Comparison of ENCODE assay signal across 12 cellular contexts in the genomic region with DNA sequence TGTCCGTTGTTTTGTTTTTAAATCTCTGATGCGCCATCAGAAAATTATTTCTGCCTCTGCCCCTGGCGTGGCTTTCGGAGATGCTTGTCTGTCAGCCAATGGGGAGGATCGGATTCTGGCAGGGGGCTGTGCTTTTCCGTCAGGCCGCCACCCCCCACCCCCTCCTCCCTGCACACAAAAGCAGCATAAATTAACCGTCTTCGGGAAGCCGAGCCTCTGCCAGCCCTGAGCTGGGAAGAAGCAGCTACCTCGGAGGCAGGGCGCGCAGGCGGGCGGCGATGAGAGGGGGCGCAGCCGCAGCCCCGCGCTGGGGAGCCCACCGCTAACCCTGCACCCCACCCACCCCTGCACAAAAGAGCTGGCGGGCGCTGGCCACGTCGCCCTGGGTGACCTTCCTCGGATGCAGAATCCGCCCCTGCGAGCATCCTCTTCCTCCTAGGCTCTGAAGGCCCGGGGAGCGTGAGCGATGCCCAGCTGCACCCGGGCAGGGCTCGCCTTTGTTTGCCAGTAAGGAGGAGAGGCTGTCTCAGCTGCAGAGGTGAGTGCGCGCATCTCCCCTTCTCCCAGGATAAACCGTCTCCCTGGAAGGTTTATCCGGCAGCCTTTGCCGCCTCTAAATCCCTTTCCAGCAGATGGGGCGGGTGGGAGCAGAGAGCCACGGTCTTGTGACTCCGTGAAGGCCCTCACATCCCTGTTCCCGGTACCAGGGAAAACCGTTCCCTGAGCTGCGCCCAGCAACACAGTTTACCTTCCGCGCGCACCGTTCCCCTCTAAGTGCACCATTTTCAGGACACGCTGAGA. TPM values are rescaled to one million over a fixed set of nuclear protein-coding genes. Genes with fewer than 3 reads are reported as not detected.
DNase-seq lines count a peak whose midpoint lies in the region; ATAC-seq and TF ChIP-seq lines count a peak whose summit lies in the region.
"Had no signal": no experiment of that assay in that cellular context is flagged by ENCODE, and none has a peak within 500 bp of the region (broad histone marks: within the 10 kb centered on the region; RNA-seq: fewer than 3 reads in every experiment).

A gene with protein sequence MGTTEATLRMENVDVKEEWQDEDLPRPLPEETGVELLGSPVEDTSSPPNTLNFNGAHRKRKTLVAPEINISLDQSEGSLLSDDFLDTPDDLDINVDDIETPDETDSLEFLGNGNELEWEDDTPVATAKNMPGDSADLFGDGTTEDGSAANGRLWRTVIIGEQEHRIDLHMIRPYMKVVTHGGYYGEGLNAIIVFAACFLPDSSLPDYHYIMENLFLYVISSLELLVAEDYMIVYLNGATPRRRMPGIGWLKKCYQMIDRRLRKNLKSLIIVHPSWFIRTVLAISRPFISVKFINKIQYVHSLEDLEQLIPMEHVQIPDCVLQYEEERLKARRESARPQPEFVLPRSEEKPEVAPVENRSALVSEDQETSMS (plus strand): TSS at position 215 of the 801 bp plus-strand sequence. CDS start 5,083 bp downstream, outside the sequence.

- WGBS in thyroid gland, 2 donors, result 2 to 4% methylated on average over 21 to 33 of the region's 49 CpGs

- DNase-seq in DMS153 treated with DMSO at 0.1 percent for 48 hours (lab: John Stamatoyannopoulos, UW; ENCODE audit: unreplicated experiment) (peak; percentile 44), NCI-H1930 (lab: John Stamatoyannopoulos, UW) (peak; percentile 30 to 46), KG1 (lab: John Stamatoyannopoulos, UW) (no peak), thyroid gland (no peak)
- no peak for DNase-seq in naive thymus-derived CD8-positive, alpha-beta T cell
- DNase-seq in activated naive CD4-positive, alpha-beta T cell treated with anti-CD3 and anti-CD28 coated beads, Interleukin-2, amount 50 U/mL, for 16 hours, result no peak
- DNase-seq: activated CD8-positive, alpha-beta memory T cell treated with anti-CD3 and anti-CD28 coated beads for 24 hours; brain microvascular endothelial cell; CD8-positive, alpha-beta memory T cell had no signal

- peak within 1 kb of the TSS; percentile 88 for H3K27ac ChIP-seq in angular gyrus (ENCODE audit: low read depth, low read length)
- no peak within 1 kb of the TSS for H3K27ac ChIP-seq in thyroid gland
- H3K27ac ChIP-seq: brain microvascular endothelial cell, KMS-11 had no signal

- H3K36me3 Mint-ChIP-seq in naive thymus-derived CD8-positive, alpha-beta T cell, result peaks cover 0 to 2% (median 0%) of the 10 kb centered on the region in 3 donors
- H3K36me3 Mint-ChIP-seq: CD8-positive, alpha-beta memory T cell had no signal

- H3K27me3 ChIP-seq in thyroid gland, result peaks cover 9% of the 10 kb centered on the region

- H3K9me3 Mint-ChIP-seq in naive thymus-derived CD8-positive, alpha-beta T cell, result peaks cover 0 to 3% (median 0%) of the 10 kb centered on the region in 9 donors

- POLR2A ChIA-PET in naive thymus-derived CD8-positive, alpha-beta T cell (lab: Charles Lee), result no interaction called here

- H3K27me3 Mint-ChIP-seq in naive thymus-derived CD8-positive, alpha-beta T cell, result peaks cover 15 to 65% (median 29%) of the 10 kb centered on the region in 5 donors

- peaks cover 4 to 16% (median 15%) of the 10 kb centered on the region in 4 donors for H3K4me1 Mint-ChIP-seq in naive thymus-derived CD8-positive, alpha-beta T cell

- no peak for TF ChIP-seq CTCF in thyroid gland (IDR thresholded peaks at IDR 0.05)

- H3K9me3 ChIP-seq in thyroid gland, result no peaks in the 10 kb centered on the region

- no peak within 1 kb of the TSS for H3K4me3 ChIP-seq in thyroid gland (replicated peaks in 1 of 3)

- H3K27ac Mint-ChIP-seq in naive thymus-derived CD8-positive, alpha-beta T cell, result peak within 1 kb of the TSS in 2 of 10 donors; percentile 29 to 72

- no peaks in the 10 kb centered on the region for H3K36me3 ChIP-seq in thyroid gland
- H3K36me3 ChIP-seq: brain microvascular endothelial cell had no signal

- no peak for TF ChIP-seq POLR2A in thyroid gland (IDR thresholded peaks at IDR 0.05)

- intact Hi-C loops in thyroid gland (cut with DNase I), result no loop called here

- no peaks in the 10 kb centered on the region for H3K4me1 ChIP-seq in thyroid gland

- peak in 1 of 2 donors; percentile 16 for ATAC-seq in naive thymus-derived CD8-positive, alpha-beta T cell
- ATAC-seq in GM18511 (IDR thresholded peaks at IDR 0.05; ENCODE audit: unreplicated experiment), result no peak

- H3K4me3 Mint-ChIP-seq in naive thymus-derived CD8-positive, alpha-beta T cell, result peak within 1 kb of the TSS in 7 of 10 donors; percentile 4 to 61 (median 30)

RNA-seq across cellular contexts. Expression of the gene that starts here (rescaled TPM):
- total RNA-seq in naive thymus-derived CD8-positive, alpha-beta T cell, result not detected
- 1 to 10 TPM in 1 of 3 donors, not detected in 2; 1.5 TPM for polyA plus RNA-seq in naive thymus-derived CD8-positive, alpha-beta T cell
- total RNA-seq in thyroid gland, result under 1 TPM in 1 of 4 donors, not detected in 3; 0.10 TPM
- total RNA-seq: CD8-positive, alpha-beta memory T cell had no signal
- polyA plus RNA-seq: CD8-positive, alpha-beta memory T cell had no signal

Comparison
In these comparisons a context has a peak if more than half of its experiments do, and no peak if none do; other contexts are left out.
1. DNase-seq: peak in DMS153 treated with DMSO at 0.1 percent for 48 hours (single experiment) and NCI-H1930 (2 of 2); none in naive thymus-derived CD8-positive, alpha-beta T cell (0 of 10), KG1 (single experiment), thyroid gland (0 of 2) and activated naive CD4-positive, alpha-beta T cell treated with anti-CD3 and anti-CD28 coated beads, Interleukin-2, amount 50 U/mL, for 16 hours (single experiment).